In genomic region chr19:18742838-18743237, GRCh38 we compare ENCODE assay signal across 26 cellular contexts. TPM values are rescaled to one million over a fixed set of nuclear protein-coding genes. Genes with fewer than 3 reads are reported as not detected.
DNase-seq lines count a peak whose midpoint lies in the region; ATAC-seq and TF ChIP-seq lines count a peak whose summit lies in the region.
"Had no signal": no experiment of that assay in that cellular context is flagged by ENCODE, and none has a peak within 500 bp of the region (broad histone marks: within the 10 kb centered on the region; RNA-seq: fewer than 3 reads in every experiment).

No MANE protein-coding gene starts in this region.

- no peak overlapping the region for H3K4me3 ChIP-seq in BLaER1
- no peak overlapping the region for H3K4me3 ChIP-seq in WERI-Rb-1 (ENCODE audit: low read depth, low read length)
- no peak overlapping the region for H3K4me3 ChIP-seq in left lung
- H3K4me3 ChIP-seq in osteoblast (ENCODE audit: insufficient read depth, low read length): no peak overlapping the region
- H3K4me3 ChIP-seq: A549, breast epithelium, prostate gland, tibial nerve had no signal

- H3K4me1 ChIP-seq in BLaER1 (peaks cover 66% of the 10 kb centered on the region), left lung (peaks cover 16 to 25% of the 10 kb centered on the region in 2 donors), osteoblast (ENCODE audit: insufficient read depth, low read length) (no peaks in the 10 kb centered on the region)

- peaks cover 16% of the 10 kb centered on the region; the same call in 1 of the 2 replicates for H3K36me3 ChIP-seq in BLaER1
- H3K36me3 ChIP-seq in WERI-Rb-1: peaks cover 7% of the 10 kb centered on the region
- no peaks in the 10 kb centered on the region for H3K36me3 ChIP-seq in left lung
- no peaks in the 10 kb centered on the region for H3K36me3 ChIP-seq in osteoblast (ENCODE audit: insufficient read depth, low read length)
- H3K36me3 ChIP-seq: breast epithelium, prostate gland had no signal

- no peak overlapping the region for H3K9ac ChIP-seq in BLaER1

- H4K20me1 ChIP-seq in BLaER1: 0 out of 2 replicates have a peak, but pooled peaks cover 5% of the 10 kb centered on the region
- peaks cover 36% of the 10 kb centered on the region for H4K20me1 ChIP-seq in osteoblast (ENCODE audit: insufficient read depth, low read length)

- intact Hi-C loops in left lung (cut with DNase I): no loop called here

- H3K79me2 ChIP-seq in osteoblast (ENCODE audit: insufficient read depth, low read length): peaks cover 2% of the 10 kb centered on the region

- H3K27ac ChIP-seq in BLaER1 (peak overlapping the region; percentile 13; the same call in 1 of the 2 replicates), WERI-Rb-1 (peak overlapping the region; percentile 73), left lung (no peak overlapping the region), osteoblast (ENCODE audit: low read depth, low read length) (no peak overlapping the region)
- H3K27ac ChIP-seq: A549, tibial nerve had no signal

- H3K27me3 ChIP-seq in BLaER1: no peaks in the 10 kb centered on the region
- no peaks in the 10 kb centered on the region for H3K27me3 ChIP-seq in WERI-Rb-1 (ENCODE audit: insufficient read depth, low read depth, severe bottlenecking)
- H3K27me3 ChIP-seq in left lung: no peaks in the 10 kb centered on the region
- H3K27me3 ChIP-seq in osteoblast (ENCODE audit: insufficient read depth, low read length): no peaks in the 10 kb centered on the region
- H3K27me3 ChIP-seq: breast epithelium, tibial nerve had no signal

- DNase-seq in WERI-Rb-1 (no peak), left lung (no peak), osteoblast (ENCODE audit: insufficient read length, low spot score, missing footprints) (peak; percentile 75), globus pallidus (ENCODE audit: low spot score) (no peak), NCI-H2196 (lab: John Stamatoyannopoulos, UW; ENCODE audit: unreplicated experiment) (no peak), NCI-H146 (lab: John Stamatoyannopoulos, UW) (no peak)
- DNase-seq in stimulated activated CD8-positive, alpha-beta memory T cell treated with anti-CD3 and anti-CD28 coated beads, Interleukin-4, amount 100 ng/mL, for 48 hours: no peak
- DNase-seq: activated B cell treated with CpG ODN at 0.5 μM for 24 hours; activated CD4-positive, alpha-beta T cell treated with anti-CD3 and anti-CD28 coated beads, Interleukin-2, amount 50 U/mL, for 1 hour; activated CD8-positive, alpha-beta memory T cell treated with anti-CD3 and anti-CD28 coated beads, Interleukin-2, amount 10 ng/mL, durations not matched to agents 7 days and 5 days; activated naive CD4-positive, alpha-beta T cell treated with anti-CD3 and anti-CD28 coated beads for 36 hours; amniotic stem cell; CD8-positive, alpha-beta memory T cell; effector CD8-positive, alpha-beta T cell; GOT3; midbrain; NCI-H1105; NCI-H1930; NCI-H524 treated with DMSO at 0.1 percent for 48 hours; nephron progenitor cell; T1000 had no signal

- peak; percentile 12 for ATAC-seq in left lung
- ATAC-seq: A549; activated CD8-positive, alpha-beta memory T cell treated with anti-CD3 and anti-CD28 coated beads, Interleukin-2, amount 10 ng/mL, durations not matched to agents 7 days and 5 days had no signal

- no peak overlapping the region for H2AFZ ChIP-seq in osteoblast (ENCODE audit: low read length)

- no peak for TF ChIP-seq CTCF in WERI-Rb-1 (IDR thresholded peaks at IDR 0.05; ENCODE audit: low read depth, low read length)
- no peak for TF ChIP-seq CTCF in left lung (IDR thresholded peaks at IDR 0.05)
- no peak for TF ChIP-seq CTCF in osteoblast (IDR thresholded peaks at IDR 0.05; ENCODE audit: extremely low read depth, low read depth, low read length)

- H3K4me2 ChIP-seq in BLaER1: peak overlapping the region; percentile 12; the same call in 1 of the 2 replicates
- no peak overlapping the region for H3K4me2 ChIP-seq in osteoblast (ENCODE audit: insufficient read depth, low read length)
- H3K4me2 ChIP-seq: A549 had no signal

- no peaks in the 10 kb centered on the region for H3K9me3 ChIP-seq in BLaER1
- no peaks in the 10 kb centered on the region for H3K9me3 ChIP-seq in WERI-Rb-1 (ENCODE audit: severe bottlenecking)
- no peaks in the 10 kb centered on the region for H3K9me3 ChIP-seq in left lung
- no peaks in the 10 kb centered on the region for H3K9me3 ChIP-seq in osteoblast (ENCODE audit: low read depth, low read length)
- H3K9me3 ChIP-seq: A549, breast epithelium, prostate gland, tibial nerve had no signal

RNA-seq across cellular contexts. Expression of gene COMP, which starts 48.3 kb away (rescaled TPM):
- 10 to 100 TPM in 1 of 2 donors, 1 to 10 TPM in 1; 1.9 to 47.7 TPM for total RNA-seq in left lung
- total RNA-seq in osteoblast: 12.4 and 14.8 TPM in 2 replicates
- total RNA-seq: activated CD8-positive, alpha-beta memory T cell treated with anti-CD3 and anti-CD28 coated beads, Interleukin-2, amount 10 ng/mL, durations not matched to agents 7 days and 5 days; activated naive CD4-positive, alpha-beta T cell treated with anti-CD3 and anti-CD28 coated beads for 36 hours; CD8-positive, alpha-beta memory T cell had no signal

RNA-seq across cellular contexts. Expression of gene CRTC1, which starts 59.4 kb away (rescaled TPM):
- 10 to 100 TPM; 11.3 to 13.8 TPM for total RNA-seq in left lung
- total RNA-seq in osteoblast: 3.8 and 4.0 TPM in 2 replicates

Comparison
In these comparisons a context has a peak if more than half of its experiments do, and no peak if none do; other contexts are left out.
1. H3K27ac ChIP-seq: peak in BLaER1 (single experiment) and WERI-Rb-1 (single experiment); none in left lung (0 of 2) and osteoblast (single experiment).